In the genomic region with DNA sequence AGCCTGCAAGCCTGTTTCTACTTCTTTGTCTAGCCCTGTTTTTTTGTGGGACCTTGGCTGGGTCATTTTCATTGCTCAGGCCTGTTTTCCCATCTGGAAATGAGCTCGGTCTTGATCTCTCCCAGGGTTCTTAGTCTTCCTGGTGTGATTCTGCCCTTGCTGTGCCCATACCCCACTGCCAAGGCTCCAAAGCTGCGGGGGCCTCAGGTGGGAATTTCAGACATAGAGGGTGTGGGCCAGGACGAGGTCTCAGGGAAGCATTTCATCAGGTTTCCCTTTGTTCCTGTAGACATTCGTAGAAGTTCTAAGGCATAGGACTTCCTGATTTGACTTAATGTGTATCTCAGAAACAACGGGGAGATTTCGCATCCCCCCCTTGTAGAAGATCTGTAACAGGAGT, we compare ENCODE assay signal across 17 cellular contexts. TPM values are rescaled to one million over a fixed set of nuclear protein-coding genes. Genes with fewer than 3 reads are reported as not detected.
A peak's percentile ranks its signal among the peaks of the same experiment; 100 is the strongest.
DNase-seq lines count a peak whose midpoint lies in the region; ATAC-seq and TF ChIP-seq lines count a peak whose summit lies in the region.
"Had no signal": no experiment of that assay in that cellular context is flagged by ENCODE, and none has a peak within 500 bp of the region (broad histone marks: within the 10 kb centered on the region; RNA-seq: fewer than 3 reads in every experiment).

No MANE protein-coding gene starts in this region.

- H3K27me3 ChIP-seq in left ventricle myocardium inferior (ENCODE audit: low read depth), result no peaks in the 10 kb centered on the region
- no peaks in the 10 kb centered on the region for H3K27me3 ChIP-seq in adrenal gland
- no peaks in the 10 kb centered on the region for H3K27me3 ChIP-seq in upper lobe of right lung
- no peaks in the 10 kb centered on the region for H3K27me3 ChIP-seq in neural progenitor cell
- H3K27me3 ChIP-seq: foreskin keratinocyte had no signal

- no peak overlapping the region for H2AFZ ChIP-seq in neural progenitor cell (replicated peaks)

- H3K27me3 Mint-ChIP-seq in naive B cell (no peaks in the 10 kb centered on the region), neural progenitor cell (ENCODE audit: insufficient read depth, low read depth) (peaks cover 5% of the 10 kb centered on the region)

- H3K4me1 Mint-ChIP-seq in naive B cell, result peaks cover 75 to 96% (median 88%) of the 10 kb centered on the region in 3 donors
- peaks cover 39% of the 10 kb centered on the region for H3K4me1 Mint-ChIP-seq in neural progenitor cell

- ATAC-seq in naive B cell (ENCODE audit: low read depth in 2 of 2), result no peak
- ATAC-seq in upper lobe of right lung, result no peak
- no peak for ATAC-seq in HG03280 (IDR thresholded peaks at IDR 0.05; ENCODE audit: unreplicated experiment)
- ATAC-seq: foreskin keratinocyte, left lung, Panc1 had no signal

- H3K4me3 ChIP-seq in left ventricle myocardium inferior (no peak overlapping the region), adrenal gland (no peak overlapping the region), upper lobe of right lung (no peak overlapping the region), neural progenitor cell (no peak overlapping the region)
- H3K4me3 ChIP-seq: left lung had no signal

- DNase-seq in left ventricle myocardium inferior, result no peak
- no peak for DNase-seq in cardiac septum (ENCODE audit: low spot score)
- DNase-seq in adrenal gland, result peak in 1 of 7 donors; percentile 37
- DNase-seq in naive B cell, result no peak
- peak; percentile 6 for DNase-seq in upper lobe of right lung
- no peak for DNase-seq in neural progenitor cell (ENCODE audit: low spot score)
- no peak for DNase-seq in SIG-M5 treated with dmso at 0.1 percent for 504 hours (lab: John Stamatoyannopoulos, UW; ENCODE audit: unreplicated experiment)
- DNase-seq: activated CD8-positive, alpha-beta memory T cell treated with anti-CD3 and anti-CD28 coated beads for 24 hours; amniotic stem cell; foreskin keratinocyte; left lung; NCI-H1417 treated with DMSO at 0.1 percent for 48 hours; NCI-H748 treated with DMSO at 0.1 percent for 48 hours; stimulated activated CD4-positive, alpha-beta T cell treated with anti-CD3 and anti-CD28 coated beads, Interleukin-15, amount 100 ng/mL, for 24 hours; stimulated activated naive CD4-positive, alpha-beta T cell treated with Interleukin-2 at 50 U/mL for 16 hours had no signal

- 77 to 85% (median 83%) methylated on average over 6 of the region's 6 CpGs for WGBS in adrenal gland, 4 donors

- H3K4me3 Mint-ChIP-seq in naive B cell (peak overlapping the region in 6 of 8 donors; percentile 16 to 93 (median 60)), neural progenitor cell (no peak overlapping the region)

- peaks cover 11% of the 10 kb centered on the region for H3F3A ChIP-seq in neural progenitor cell (ENCODE audit: low read depth)

- H3K27ac ChIP-seq in left ventricle myocardium inferior (replicated peaks) (peak overlapping the region; percentile 88), adrenal gland (peak overlapping the region in 3 of 5 donors; percentile 0 to 86 (median 29)), upper lobe of right lung (no peak overlapping the region), neural progenitor cell (no peak overlapping the region)
- H3K27ac ChIP-seq: foreskin keratinocyte, left lung had no signal

- H3K4me2 ChIP-seq in neural progenitor cell, result no peak overlapping the region

- H3K36me3 ChIP-seq in left ventricle myocardium inferior (no peaks in the 10 kb centered on the region), adrenal gland (replicated peaks in 1 of 2) (no peaks in the 10 kb centered on the region), upper lobe of right lung (no peaks in the 10 kb centered on the region), neural progenitor cell (no peaks in the 10 kb centered on the region)
- H3K36me3 ChIP-seq: left lung had no signal

- peaks cover 67% of the 10 kb centered on the region for H4K20me1 ChIP-seq in neural progenitor cell (ENCODE audit: low read depth)

- no peak for TF ChIP-seq POLR2A in adrenal gland (IDR thresholded peaks at IDR 0.05)

- intact Hi-C loops in left ventricle myocardium inferior (cut with micrococcal nuclease) (loop anchor here (10.0 kb wide), 1 partner anchor 47 kb away; no protein-coding TSS in a partner anchor), cardiac septum (cut with DNase I) (loop anchor here (5.0 kb wide), 1 partner anchor 49 kb away; no protein-coding TSS in a partner anchor), adrenal gland (cut with DNase I) (no loop called here), upper lobe of right lung (cut with DNase I) (no loop called here)

- H3K9ac ChIP-seq in neural progenitor cell, result no peak overlapping the region

- H3K4me1 ChIP-seq in left ventricle myocardium inferior (peaks cover 100% of the 10 kb centered on the region), adrenal gland (replicated peaks in 1 of 2) (peaks cover 52 to 78% of the 10 kb centered on the region in 2 donors), upper lobe of right lung (peaks cover 87% of the 10 kb centered on the region), neural progenitor cell (peaks cover 19% of the 10 kb centered on the region)

- no peaks in the 10 kb centered on the region for H3K36me3 Mint-ChIP-seq in naive B cell
- peaks cover 24% of the 10 kb centered on the region for H3K36me3 Mint-ChIP-seq in neural progenitor cell

- H3K79me2 ChIP-seq in neural progenitor cell (ENCODE audit: low read depth), result peaks cover 95% of the 10 kb centered on the region

- H3K9me3 Mint-ChIP-seq in naive B cell (no peaks in the 10 kb centered on the region), neural progenitor cell (peaks cover 16% of the 10 kb centered on the region)

- H3K9me3 ChIP-seq in left ventricle myocardium inferior (replicated peaks) (no peaks in the 10 kb centered on the region), adrenal gland (replicated peaks in 1 of 3) (no peaks in the 10 kb centered on the region), upper lobe of right lung (no peaks in the 10 kb centered on the region), neural progenitor cell (ENCODE audit: low read depth) (no peaks in the 10 kb centered on the region)
- H3K9me3 ChIP-seq: left lung had no signal

- H3K27ac Mint-ChIP-seq in naive B cell (peak overlapping the region in 5 of 6 donors; percentile 13 to 76 (median 43)), neural progenitor cell (no peak overlapping the region)

- TF ChIP-seq CTCF in left ventricle myocardium inferior (IDR thresholded peaks at IDR 0.05; ENCODE audit: borderline replicate concordance), result no peak
- no peak for TF ChIP-seq CTCF in adrenal gland (IDR thresholded peaks at IDR 0.05)
- TF ChIP-seq CTCF in upper lobe of right lung (IDR thresholded peaks at IDR 0.05), result no peak
- no peak for TF ChIP-seq CTCF in neural progenitor cell (IDR thresholded peaks at IDR 0.05)

RNA-seq across cellular contexts. Expression of gene MPRIP, which starts 5.8 kb away (rescaled TPM):
- total RNA-seq in left ventricle myocardium inferior, result 350 TPM
- total RNA-seq in cardiac septum, result 554 TPM
- 100 to 1,000 TPM; 109 to 234 (median 168) TPM for total RNA-seq in adrenal gland
- polyA plus RNA-seq in adrenal gland, result 100 to 1,000 TPM; 174 to 231 (median 176) TPM
- polyA plus RNA-seq in naive B cell (ENCODE audit: low read depth in 6 of 6), result 10 to 100 TPM in 4 of 6 donors, 1 to 10 TPM in 2; 1.9 to 26.0 (median 12.6) TPM
- total RNA-seq in upper lobe of right lung, result 333 TPM
- total RNA-seq in neural progenitor cell (ENCODE audit: low replicate concordance), result 42.1 and 65.0 TPM in 2 replicates

Comparison
In these comparisons a context has a peak if more than half of its experiments do, and no peak if none do; other contexts are left out.
1. H3K27ac ChIP-seq: peak in left ventricle myocardium inferior (single experiment) and adrenal gland (3 of 5); none in upper lobe of right lung (single experiment) and neural progenitor cell (single experiment).
2. intact Hi-C loops: an anchor here in left ventricle myocardium inferior (10.0 kb wide) and cardiac septum (5.0 kb wide); none called in adrenal gland and upper lobe of right lung.